1 cellular context compared by ENCODE assay signal in genomic region chr1:6601865-6602668, GRCh38.
A peak's percentile ranks its signal among the peaks of the same experiment; 100 is the strongest.
TF ChIP-seq lines count a peak whose summit lies in the region.

No MANE protein-coding gene starts in this region.

TF ChIP-seq in K562, 482 proteins besides CTCF, POLR2A, EP300 and RAD21 (continued from another document and continues in another):
- TF ChIP-seq, protein P1, sequence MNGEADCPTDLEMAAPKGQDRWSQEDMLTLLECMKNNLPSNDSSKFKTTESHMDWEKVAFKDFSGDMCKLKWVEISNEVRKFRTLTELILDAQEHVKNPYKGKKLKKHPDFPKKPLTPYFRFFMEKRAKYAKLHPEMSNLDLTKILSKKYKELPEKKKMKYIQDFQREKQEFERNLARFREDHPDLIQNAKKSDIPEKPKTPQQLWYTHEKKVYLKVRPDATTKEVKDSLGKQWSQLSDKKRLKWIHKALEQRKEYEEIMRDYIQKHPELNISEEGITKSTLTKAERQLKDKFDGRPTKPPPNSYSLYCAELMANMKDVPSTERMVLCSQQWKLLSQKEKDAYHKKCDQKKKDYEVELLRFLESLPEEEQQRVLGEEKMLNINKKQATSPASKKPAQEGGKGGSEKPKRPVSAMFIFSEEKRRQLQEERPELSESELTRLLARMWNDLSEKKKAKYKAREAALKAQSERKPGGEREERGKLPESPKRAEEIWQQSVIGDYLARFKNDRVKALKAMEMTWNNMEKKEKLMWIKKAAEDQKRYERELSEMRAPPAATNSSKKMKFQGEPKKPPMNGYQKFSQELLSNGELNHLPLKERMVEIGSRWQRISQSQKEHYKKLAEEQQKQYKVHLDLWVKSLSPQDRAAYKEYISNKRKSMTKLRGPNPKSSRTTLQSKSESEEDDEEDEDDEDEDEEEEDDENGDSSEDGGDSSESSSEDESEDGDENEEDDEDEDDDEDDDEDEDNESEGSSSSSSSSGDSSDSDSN (IDR thresholded peaks at IDR 0.05; ENCODE audit: borderline replicate concordance in 1 of 2, low read depth in 2 of 2, low read length in 2 of 2): peak; percentile 47 to 74; a peak in 3 of 4 replicates
- TF ChIP-seq HDAC6 (IDR thresholded peaks at IDR 0.05; ENCODE audit: low read depth, low read length) (peak; percentile 60), PTBP1 (IDR thresholded peaks at IDR 0.05; ENCODE audit: low read depth, low read length) (0 out of 2 replicates have a peak, but pooled peaks have one; percentile 31), FOXJ2 (tag; IDR thresholded peaks at IDR 0.05) (0 out of 2 replicates have a peak, but pooled peaks have one; percentile 61), ZNF146 (CRISPR knock-in tag; IDR thresholded peaks at IDR 0.05; ENCODE audit: unreplicated experiment) (peak; percentile 36), ARID1B (IDR thresholded peaks at IDR 0.05) (no peak), FUS (optimal IDR thresholded peaks at IDR 0.05; ENCODE audit: low read depth, low read length) (peak; percentile 82), ZBTB1 (CRISPR knock-in tag; IDR thresholded peaks at IDR 0.05; ENCODE audit: borderline replicate concordance, low read depth) (peak; percentile 75; the same call in 1 of the 2 replicates), RUNX1 (IDR thresholded peaks at IDR 0.05; ENCODE audit: low read depth) (no peak), KLF13 (tag; IDR thresholded peaks at IDR 0.05; ENCODE audit: borderline replicate concordance, low read depth) (0 out of 2 replicates have a peak, but pooled peaks have one; percentile 11), HNRNPLL (IDR thresholded peaks at IDR 0.05; ENCODE audit: low read depth, low read length, poor library complexity, severe bottlenecking) (peak; percentile 97), PREB (CRISPR knock-in tag; IDR thresholded peaks at IDR 0.05) (peak; percentile 31; the same call in 1 of the 2 replicates), MCM3 (IDR thresholded peaks at IDR 0.05) (no peak), E2F5 (CRISPR knock-in tag; IDR thresholded peaks at IDR 0.05) (peak; percentile 79), MYBL2 (IDR thresholded peaks at IDR 0.05; ENCODE audit: low read depth) (no peak), MYBL2 (CRISPR knock-in tag; IDR thresholded peaks at IDR 0.05; ENCODE audit: borderline replicate concordance) (0 out of 2 replicates have a peak, but pooled peaks have one; percentile 3), MTA3 (IDR thresholded peaks at IDR 0.05; ENCODE audit: borderline replicate concordance) (0 out of 2 replicates have a peak, but pooled peaks have one; percentile 22), LCOR (CRISPR knock-in tag; IDR thresholded peaks at IDR 0.05) (no peak; the same call in 1 of the 2 replicates), ZNF165 (CRISPR knock-in tag; IDR thresholded peaks at IDR 0.05; ENCODE audit: borderline replicate concordance) (0 out of 2 replicates have a peak, but pooled peaks have one; percentile 46), RNF2 (IDR thresholded peaks at IDR 0.05) (0 out of 2 replicates have a peak, but pooled peaks have one; percentile 44), RBFOX2 (IDR thresholded peaks at IDR 0.05; ENCODE audit: low read depth, low read length) (peak; percentile 12), FOXM1 (IDR thresholded peaks at IDR 0.05; ENCODE audit: low read depth) (no peak), FOXM1 (CRISPR knock-in tag; IDR thresholded peaks at IDR 0.05; ENCODE audit: low read depth) (peak; percentile 98), GABPB1 (CRISPR knock-in tag; IDR thresholded peaks at IDR 0.05) (peak; percentile 15; the same call in 1 of the 2 replicates), NR4A1 (CRISPR knock-in tag; IDR thresholded peaks at IDR 0.05) (0 out of 2 replicates have a peak, but pooled peaks have one; percentile 41), NR4A1 (tag; IDR thresholded peaks at IDR 0.05) (no peak), ZNF224 (CRISPR knock-in tag; IDR thresholded peaks at IDR 0.05) (no peak; the same call in 1 of the 2 replicates), HEY1 (CRISPR knock-in tag; IDR thresholded peaks at IDR 0.05; ENCODE audit: borderline replicate concordance) (no peak), NCOA4 (IDR thresholded peaks at IDR 0.05; ENCODE audit: partially characterized antibody) (no peak), JUNB (CRISPR knock-in tag; conservative IDR thresholded peaks at IDR 0.05) (no peak), ETV5 (CRISPR knock-in tag; IDR thresholded peaks at IDR 0.05; ENCODE audit: low read depth) (peak; percentile 3; the same call in 1 of the 2 replicates), THAP12 (CRISPR knock-in tag; IDR thresholded peaks at IDR 0.05) (peak; percentile 92), SAFB (IDR thresholded peaks at IDR 0.05; ENCODE audit: borderline replicate concordance, low read depth, low read length) (peak; percentile 55; the same call in 1 of the 2 replicates)
- TF ChIP-seq, protein P2, sequence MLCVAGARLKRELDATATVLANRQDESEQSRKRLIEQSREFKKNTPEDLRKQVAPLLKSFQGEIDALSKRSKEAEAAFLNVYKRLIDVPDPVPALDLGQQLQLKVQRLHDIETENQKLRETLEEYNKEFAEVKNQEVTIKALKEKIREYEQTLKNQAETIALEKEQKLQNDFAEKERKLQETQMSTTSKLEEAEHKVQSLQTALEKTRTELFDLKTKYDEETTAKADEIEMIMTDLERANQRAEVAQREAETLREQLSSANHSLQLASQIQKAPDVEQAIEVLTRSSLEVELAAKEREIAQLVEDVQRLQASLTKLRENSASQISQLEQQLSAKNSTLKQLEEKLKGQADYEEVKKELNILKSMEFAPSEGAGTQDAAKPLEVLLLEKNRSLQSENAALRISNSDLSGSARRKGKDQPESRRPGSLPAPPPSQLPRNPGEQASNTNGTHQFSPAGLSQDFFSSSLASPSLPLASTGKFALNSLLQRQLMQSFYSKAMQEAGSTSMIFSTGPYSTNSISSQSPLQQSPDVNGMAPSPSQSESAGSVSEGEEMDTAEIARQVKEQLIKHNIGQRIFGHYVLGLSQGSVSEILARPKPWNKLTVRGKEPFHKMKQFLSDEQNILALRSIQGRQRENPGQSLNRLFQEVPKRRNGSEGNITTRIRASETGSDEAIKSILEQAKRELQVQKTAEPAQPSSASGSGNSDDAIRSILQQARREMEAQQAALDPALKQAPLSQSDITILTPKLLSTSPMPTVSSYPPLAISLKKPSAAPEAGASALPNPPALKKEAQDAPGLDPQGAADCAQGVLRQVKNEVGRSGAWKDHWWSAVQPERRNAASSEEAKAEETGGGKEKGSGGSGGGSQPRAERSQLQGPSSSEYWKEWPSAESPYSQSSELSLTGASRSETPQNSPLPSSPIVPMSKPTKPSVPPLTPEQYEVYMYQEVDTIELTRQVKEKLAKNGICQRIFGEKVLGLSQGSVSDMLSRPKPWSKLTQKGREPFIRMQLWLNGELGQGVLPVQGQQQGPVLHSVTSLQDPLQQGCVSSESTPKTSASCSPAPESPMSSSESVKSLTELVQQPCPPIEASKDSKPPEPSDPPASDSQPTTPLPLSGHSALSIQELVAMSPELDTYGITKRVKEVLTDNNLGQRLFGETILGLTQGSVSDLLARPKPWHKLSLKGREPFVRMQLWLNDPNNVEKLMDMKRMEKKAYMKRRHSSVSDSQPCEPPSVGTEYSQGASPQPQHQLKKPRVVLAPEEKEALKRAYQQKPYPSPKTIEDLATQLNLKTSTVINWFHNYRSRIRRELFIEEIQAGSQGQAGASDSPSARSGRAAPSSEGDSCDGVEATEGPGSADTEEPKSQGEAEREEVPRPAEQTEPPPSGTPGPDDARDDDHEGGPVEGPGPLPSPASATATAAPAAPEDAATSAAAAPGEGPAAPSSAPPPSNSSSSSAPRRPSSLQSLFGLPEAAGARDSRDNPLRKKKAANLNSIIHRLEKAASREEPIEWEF (CRISPR knock-in tag; IDR thresholded peaks at IDR 0.05): no peak
- TF ChIP-seq, protein P3, sequence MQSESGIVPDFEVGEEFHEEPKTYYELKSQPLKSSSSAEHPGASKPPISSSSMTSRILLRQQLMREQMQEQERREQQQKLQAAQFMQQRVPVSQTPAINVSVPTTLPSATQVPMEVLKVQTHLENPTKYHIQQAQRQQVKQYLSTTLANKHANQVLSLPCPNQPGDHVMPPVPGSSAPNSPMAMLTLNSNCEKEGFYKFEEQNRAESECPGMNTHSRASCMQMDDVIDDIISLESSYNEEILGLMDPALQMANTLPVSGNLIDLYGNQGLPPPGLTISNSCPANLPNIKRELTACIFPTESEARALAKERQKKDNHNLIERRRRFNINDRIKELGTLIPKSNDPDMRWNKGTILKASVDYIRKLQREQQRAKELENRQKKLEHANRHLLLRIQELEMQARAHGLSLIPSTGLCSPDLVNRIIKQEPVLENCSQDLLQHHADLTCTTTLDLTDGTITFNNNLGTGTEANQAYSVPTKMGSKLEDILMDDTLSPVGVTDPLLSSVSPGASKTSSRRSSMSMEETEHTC (IDR thresholded peaks at IDR 0.05): peak; percentile 30; the same call in 1 of the 2 replicates
- TF ChIP-seq, protein P4, sequence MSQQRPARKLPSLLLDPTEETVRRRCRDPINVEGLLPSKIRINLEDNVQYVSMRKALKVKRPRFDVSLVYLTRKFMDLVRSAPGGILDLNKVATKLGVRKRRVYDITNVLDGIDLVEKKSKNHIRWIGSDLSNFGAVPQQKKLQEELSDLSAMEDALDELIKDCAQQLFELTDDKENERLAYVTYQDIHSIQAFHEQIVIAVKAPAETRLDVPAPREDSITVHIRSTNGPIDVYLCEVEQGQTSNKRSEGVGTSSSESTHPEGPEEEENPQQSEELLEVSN (IDR thresholded peaks at IDR 0.05; ENCODE audit: borderline replicate concordance in 1 of 2, extremely low read depth in 1 of 2, insufficient read depth in 1 of 2, insufficient read length in 1 of 2, low read depth in 1 of 2, low read length in 1 of 2, poor library complexity in 1 of 2, severe bottlenecking in 1 of 2): peak; percentile 57 to 79
- TF ChIP-seq, protein P5, sequence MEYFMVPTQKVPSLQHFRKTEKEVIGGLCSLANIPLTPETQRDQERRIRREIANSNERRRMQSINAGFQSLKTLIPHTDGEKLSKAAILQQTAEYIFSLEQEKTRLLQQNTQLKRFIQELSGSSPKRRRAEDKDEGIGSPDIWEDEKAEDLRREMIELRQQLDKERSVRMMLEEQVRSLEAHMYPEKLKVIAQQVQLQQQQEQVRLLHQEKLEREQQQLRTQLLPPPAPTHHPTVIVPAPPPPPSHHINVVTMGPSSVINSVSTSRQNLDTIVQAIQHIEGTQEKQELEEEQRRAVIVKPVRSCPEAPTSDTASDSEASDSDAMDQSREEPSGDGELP (CRISPR knock-in tag; IDR thresholded peaks at IDR 0.05; ENCODE audit: borderline replicate concordance): peak; percentile 79
- TF ChIP-seq, protein P6, sequence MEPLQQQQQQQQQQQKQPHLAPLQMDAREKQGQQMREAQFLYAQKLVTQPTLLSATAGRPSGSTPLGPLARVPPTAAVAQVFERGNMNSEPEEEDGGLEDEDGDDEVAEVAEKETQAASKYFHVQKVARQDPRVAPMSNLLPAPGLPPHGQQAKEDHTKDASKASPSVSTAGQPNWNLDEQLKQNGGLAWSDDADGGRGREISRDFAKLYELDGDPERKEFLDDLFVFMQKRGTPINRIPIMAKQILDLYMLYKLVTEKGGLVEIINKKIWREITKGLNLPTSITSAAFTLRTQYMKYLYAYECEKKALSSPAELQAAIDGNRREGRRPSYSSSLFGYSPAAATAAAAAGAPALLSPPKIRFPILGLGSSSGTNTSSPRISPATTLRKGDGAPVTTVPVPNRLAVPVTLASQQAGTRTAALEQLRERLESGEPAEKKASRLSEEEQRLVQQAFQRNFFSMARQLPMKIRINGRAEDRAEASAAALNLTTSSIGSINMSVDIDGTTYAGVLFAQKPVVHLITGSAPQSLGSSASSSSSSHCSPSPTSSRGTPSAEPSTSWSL (CRISPR knock-in tag; IDR thresholded peaks at IDR 0.05; ENCODE audit: borderline replicate concordance): 0 out of 2 replicates have a peak, but pooled peaks have one; percentile 26
- TF ChIP-seq, protein P7, sequence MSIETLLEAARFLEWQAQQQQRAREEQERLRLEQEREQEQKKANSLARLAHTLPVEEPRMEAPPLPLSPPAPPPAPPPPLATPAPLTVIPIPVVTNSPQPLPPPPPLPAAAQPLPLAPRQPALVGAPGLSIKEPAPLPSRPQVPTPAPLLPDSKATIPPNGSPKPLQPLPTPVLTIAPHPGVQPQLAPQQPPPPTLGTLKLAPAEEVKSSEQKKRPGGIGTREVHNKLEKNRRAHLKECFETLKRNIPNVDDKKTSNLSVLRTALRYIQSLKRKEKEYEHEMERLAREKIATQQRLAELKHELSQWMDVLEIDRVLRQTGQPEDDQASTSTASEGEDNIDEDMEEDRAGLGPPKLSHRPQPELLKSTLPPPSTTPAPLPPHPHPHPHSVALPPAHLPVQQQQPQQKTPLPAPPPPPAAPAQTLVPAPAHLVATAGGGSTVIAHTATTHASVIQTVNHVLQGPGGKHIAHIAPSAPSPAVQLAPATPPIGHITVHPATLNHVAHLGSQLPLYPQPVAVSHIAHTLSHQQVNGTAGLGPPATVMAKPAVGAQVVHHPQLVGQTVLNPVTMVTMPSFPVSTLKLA (conservative IDR thresholded peaks at IDR 0.05): peak; percentile 64 to 85
